11 cellular contexts compared by ENCODE assay signal in genomic region chr2:230071421-230071820, GRCh38. TPM values are rescaled to one million over a fixed set of nuclear protein-coding genes. Genes with fewer than 3 reads are reported as not detected.
"Had no signal": no experiment of that assay in that cellular context is flagged by ENCODE, and none has a peak within 500 bp of the region (broad histone marks: within the 10 kb centered on the region; RNA-seq: fewer than 3 reads in every experiment).

No MANE protein-coding gene starts in this region.

- H3K27ac Mint-ChIP-seq: GM23338, H9, HFFc6 had no signal

- ATAC-seq: GM23338, HCT116 had no signal

- H3K4me2 ChIP-seq: GM23338 had no signal

- H3K9me3 ChIP-seq: HAP-1 had no signal

- FAIRE-seq: H1, H54 had no signal

- H3K4me1 Mint-ChIP-seq: GM23338 had no signal

- H3K9ac ChIP-seq: GM23248 had no signal

- H3K4me3 Mint-ChIP-seq: GM23338, H9, HFFc6 had no signal

- H3K9me3 Mint-ChIP-seq: GM23338, HFFc6 had no signal

- H3K36me3 ChIP-seq: HAP-1 had no signal

- H2AFZ ChIP-seq: GM23248, GM23338 had no signal

- DNase-seq: GM23248, GOT3, H7, H9, HCEC 1CT, HFFc6 had no signal

- H3K27ac ChIP-seq: GM23248 had no signal

- H3K4me3 ChIP-seq: GM23248, GM23338, HAP-1 had no signal

RNA-seq across cellular contexts. Expression of gene SLC16A14, which starts 2.7 kb away (rescaled TPM):
- total RNA-seq: GM23248 had no signal
- polyA plus RNA-seq: GM23248 had no signal
